8 cellular contexts compared by ENCODE assay signal in genomic region chr19:49451430-49452181, GRCh38. TPM values are rescaled to one million over a fixed set of nuclear protein-coding genes. Genes with fewer than 3 reads are reported as not detected.
DNase-seq lines count a peak whose midpoint lies in the region; ATAC-seq, FAIRE-seq and TF ChIP-seq lines count a peak whose summit lies in the region.

TSS of gene PIH1D1 (minus strand) at chr19:49451814. CDS start at chr19:49451574, 240 bp downstream.

- FAIRE-seq in colon (lab: Jason Lieb, UNC) = peak; percentile 24

- intact Hi-C loops in activated CD4-positive, alpha-beta T cell treated with anti-CD3 and anti-CD28 coated beads for 36 hours (cut with DNase I, micrococcal nuclease) = loop anchor here (1.0 to 5.0 kb wide), 8 partner anchors 8 to 814 kb away; partner anchors contain the start of genes AP2A1 (in 1 of the 2), DBP (in 1 of the 2), NOSIP (in 1 of the 2) and RPL13A (in 1 of the 2)

- H3K4me3 Mint-ChIP-seq in activated CD4-positive, alpha-beta T cell treated with anti-CD3 and anti-CD28 coated beads for 36 hours = peak within 1 kb of the TSS; percentile 100

- POLR2A ChIA-PET in activated CD4-positive, alpha-beta T cell treated with anti-CD3 and anti-CD28 coated beads for 36 hours (lab: Charles Lee) = interaction anchor here (0.6 to 3.4 kb wide), 7 partner anchors 18 to 158 kb away, joined by 3 to 18 read pairs (median 5); partner anchors contain the start of gene RPS11

- ATAC-seq in HG03439 (IDR thresholded peaks at IDR 0.05; ENCODE audit: unreplicated experiment) = peak; percentile 47
- ATAC-seq in activated CD4-positive, alpha-beta T cell treated with anti-CD3 and anti-CD28 coated beads for 36 hours = peak; percentile 71

- CTCF ChIA-PET in activated CD4-positive, alpha-beta T cell treated with anti-CD3 and anti-CD28 coated beads for 36 hours (lab: Charles Lee) = interaction anchor here (0.6 to 1.9 kb wide), 10 partner anchors 19 to 338 kb away, joined by 3 to 8 read pairs (median 3); partner anchors contain the start of gene RPS11

- H3K9me3 Mint-ChIP-seq in activated CD4-positive, alpha-beta T cell treated with anti-CD3 and anti-CD28 coated beads for 36 hours (ENCODE audit: low read depth) = no peaks in the 10 kb centered on the region

- H3K36me3 Mint-ChIP-seq in activated CD4-positive, alpha-beta T cell treated with anti-CD3 and anti-CD28 coated beads for 36 hours (ENCODE audit: low read depth) = peaks cover 53% of the 10 kb centered on the region

- peaks cover 50% of the 10 kb centered on the region for H3K4me1 Mint-ChIP-seq in activated CD4-positive, alpha-beta T cell treated with anti-CD3 and anti-CD28 coated beads for 36 hours

- peak; percentile 97 for DNase-seq in AML-193 (lab: John Stamatoyannopoulos, UW)
- peak; percentile 100 for DNase-seq in NCI-H524 (lab: John Stamatoyannopoulos, UW)
- DNase-seq in activated CD4-positive, alpha-beta T cell treated with anti-CD3 and anti-CD28 coated beads for 36 hours = peak; percentile 98
- peak; percentile 99 for DNase-seq in kidney tubule cell (ENCODE audit: low spot score)
- DNase-seq in stimulated activated CD4-positive, alpha-beta T cell treated with anti-CD3 and anti-CD28 coated beads, Interleukin-1b, Interleukin-23, amount 100 ng/mL, for 24 hours (ENCODE audit: low read depth in 4 of 4, low spot score in 1 of 4) = peak; percentile 80 to 96 (median 86)

- TF ChIP-seq POLR2A in GM19099 (IDR thresholded peaks at IDR 0.05; ENCODE audit: extremely low read depth, insufficient read length, low read depth) = peak; percentile 83

- peak within 1 kb of the TSS; percentile 100 for H3K27ac Mint-ChIP-seq in activated CD4-positive, alpha-beta T cell treated with anti-CD3 and anti-CD28 coated beads for 36 hours

- H3K27me3 Mint-ChIP-seq in activated CD4-positive, alpha-beta T cell treated with anti-CD3 and anti-CD28 coated beads for 36 hours = no peaks in the 10 kb centered on the region

RNA-seq across cellular contexts. Expression of gene PIH1D1, which starts in this region (rescaled TPM):
- 100 to 1,000 TPM; 117 to 138 TPM for total RNA-seq in activated CD4-positive, alpha-beta T cell treated with anti-CD3 and anti-CD28 coated beads for 36 hours

Comparison
In these comparisons a context has a peak if more than half of its experiments do, and no peak if none do; other contexts are left out.
1. Peak in every context shown above with its lines: DNase-seq and ATAC-seq.